In genomic region chr1:156475568-156476500, GRCh38 we compare ENCODE assay signal across 8 cellular contexts. TPM values are rescaled to one million over a fixed set of nuclear protein-coding genes. Genes with fewer than 3 reads are reported as not detected.
DNase-seq lines count a peak whose midpoint lies in the region; ATAC-seq and TF ChIP-seq lines count a peak whose summit lies in the region.

No MANE protein-coding gene starts in this region.

- no peak for DNase-seq in activated CD4-positive, alpha-beta T cell treated with anti-CD3 and anti-CD28 coated beads for 36 hours
- DNase-seq in activated CD4-positive, alpha-beta T cell treated with anti-CD3 and anti-CD28 coated beads, Interleukin-2, amount 50 U/mL, for 48 hours: no peak
- peak; percentile 65 to 81 (median 73) for DNase-seq in mucosa of descending colon
- DNase-seq in upper lobe of left lung: peak in 1 of 2 donors; percentile 87
- DNase-seq in islet precursor cell: no peak

- TF ChIP-seq POLR2A in upper lobe of left lung (IDR thresholded peaks at IDR 0.05): no peak

- peak in 1 of 4 donors; percentile 23 for TF ChIP-seq EP300 in upper lobe of left lung (IDR thresholded peaks at IDR 0.05)

- H3K27ac ChIP-seq in duodenal mucosa (ENCODE audit: low read depth, low read length) (peak overlapping the region; percentile 79), upper lobe of left lung (peak overlapping the region in 3 of 4 donors; percentile 55 to 74 (median 59))

- CTCF ChIA-PET in activated CD4-positive, alpha-beta T cell treated with anti-CD3 and anti-CD28 coated beads for 36 hours (lab: Charles Lee): interaction anchor here (0.9 to 1.3 kb wide), 3 partner anchors 11 to 133 kb away, joined by 3 read pairs; no protein-coding TSS in a partner anchor

- TF ChIP-seq CTCF in mucosa of descending colon (IDR thresholded peaks at IDR 0.05) (no peak), upper lobe of left lung (IDR thresholded peaks at IDR 0.05) (no peak)

- no peaks in the 10 kb centered on the region for H3K9me3 Mint-ChIP-seq in activated CD4-positive, alpha-beta T cell treated with anti-CD3 and anti-CD28 coated beads for 36 hours (ENCODE audit: low read depth)

- H3K27me3 Mint-ChIP-seq in activated CD4-positive, alpha-beta T cell treated with anti-CD3 and anti-CD28 coated beads for 36 hours: no peaks in the 10 kb centered on the region

- peaks cover 23 to 30% of the 10 kb centered on the region in 2 donors for H3K4me1 ChIP-seq in duodenal mucosa (ENCODE audit: control insufficient read depth in 1 of 2, insufficient read depth in 2 of 2, low read length in 2 of 2)
- H3K4me1 ChIP-seq in mucosa of descending colon (ENCODE audit: low read depth): peaks cover 11% of the 10 kb centered on the region
- peaks cover 14 to 34% (median 15%) of the 10 kb centered on the region in 4 donors for H3K4me1 ChIP-seq in upper lobe of left lung

- intact Hi-C loops in activated CD4-positive, alpha-beta T cell treated with anti-CD3 and anti-CD28 coated beads for 36 hours (cut with DNase I, micrococcal nuclease): no loop called here
- intact Hi-C loops in mucosa of descending colon (cut with DNase I, micrococcal nuclease): no loop called here

- 82% methylated on average over 9 to 25 of the region's 25 CpGs for WGBS in upper lobe of left lung, 2 donors

- H3K36me3 ChIP-seq in duodenal mucosa (ENCODE audit: control insufficient read depth in 1 of 2, insufficient read depth in 2 of 2, low read length in 2 of 2) (peaks cover 71 to 90% of the 10 kb centered on the region in 2 donors), mucosa of descending colon (ENCODE audit: low read depth) (peaks cover 22% of the 10 kb centered on the region), upper lobe of left lung (peaks cover 54 to 100% (median 96%) of the 10 kb centered on the region in 4 donors)

- POLR2A ChIA-PET in activated CD4-positive, alpha-beta T cell treated with anti-CD3 and anti-CD28 coated beads for 36 hours (lab: Charles Lee): no interaction called here

- no peaks in the 10 kb centered on the region for H3K9me3 ChIP-seq in duodenal mucosa (ENCODE audit: control insufficient read depth in 1 of 2, low read length in 2 of 2)
- H3K9me3 ChIP-seq in mucosa of descending colon: no peaks in the 10 kb centered on the region
- H3K9me3 ChIP-seq in upper lobe of left lung: no peaks in the 10 kb centered on the region

- H3K4me3 Mint-ChIP-seq in activated CD4-positive, alpha-beta T cell treated with anti-CD3 and anti-CD28 coated beads for 36 hours: no peak overlapping the region

- H3K4me3 ChIP-seq in duodenal mucosa (ENCODE audit: low read depth in 1 of 2, low read length in 2 of 2) (no peak overlapping the region), mucosa of descending colon (no peak overlapping the region), upper lobe of left lung (no peak overlapping the region)

- no peak overlapping the region for H3K9ac ChIP-seq in duodenal mucosa (ENCODE audit: low read depth in 1 of 2, low read length in 2 of 2)

- H3K27me3 ChIP-seq in duodenal mucosa (ENCODE audit: control insufficient read depth in 1 of 2, insufficient read depth in 2 of 2, low read length in 2 of 2): no peaks in the 10 kb centered on the region
- H3K27me3 ChIP-seq in upper lobe of left lung: no peaks in the 10 kb centered on the region

- H3K36me3 Mint-ChIP-seq in activated CD4-positive, alpha-beta T cell treated with anti-CD3 and anti-CD28 coated beads for 36 hours (ENCODE audit: low read depth): peaks cover 68% of the 10 kb centered on the region

- no peak for ATAC-seq in activated CD4-positive, alpha-beta T cell treated with anti-CD3 and anti-CD28 coated beads for 36 hours
- peak; percentile 13 for ATAC-seq in mucosa of descending colon
- peak; percentile 26 to 90 for ATAC-seq in upper lobe of left lung (ENCODE audit: low FRiP score in 2 of 2)
- ATAC-seq in HG03457 (IDR thresholded peaks at IDR 0.05; ENCODE audit: unreplicated experiment): no peak
- no peak for ATAC-seq in GM21381 (IDR thresholded peaks at IDR 0.05; ENCODE audit: unreplicated experiment)

- H3K4me1 Mint-ChIP-seq in activated CD4-positive, alpha-beta T cell treated with anti-CD3 and anti-CD28 coated beads for 36 hours: peaks cover 32% of the 10 kb centered on the region

- peak overlapping the region; percentile 48 for H3K27ac Mint-ChIP-seq in activated CD4-positive, alpha-beta T cell treated with anti-CD3 and anti-CD28 coated beads for 36 hours

RNA-seq across cellular contexts. Expression of gene MEF2D, which starts 24.7 kb away (rescaled TPM):
- 10 to 100 TPM; 32.1 to 33.6 TPM for total RNA-seq in activated CD4-positive, alpha-beta T cell treated with anti-CD3 and anti-CD28 coated beads for 36 hours
- total RNA-seq in mucosa of descending colon (100 to 1,000 TPM in 1 of 3 donors, 10 to 100 TPM in 2; 56.8 to 103 (median 61.9) TPM), upper lobe of left lung (100 to 1,000 TPM in 2 of 6 donors, 10 to 100 TPM in 4; 42.7 to 146 (median 58.7) TPM)

Comparison
In these comparisons a context has a peak if more than half of its experiments do, and no peak if none do; other contexts are left out.
1. ATAC-seq: peak in mucosa of descending colon (single experiment) and upper lobe of left lung (2 of 2); none in activated CD4-positive, alpha-beta T cell treated with anti-CD3 and anti-CD28 coated beads for 36 hours (single experiment), HG03457 (single experiment) and GM21381 (single experiment).
2. DNase-seq: peak in mucosa of descending colon (3 of 3); none in activated CD4-positive, alpha-beta T cell treated with anti-CD3 and anti-CD28 coated beads for 36 hours (single experiment), activated CD4-positive, alpha-beta T cell treated with anti-CD3 and anti-CD28 coated beads, Interleukin-2, amount 50 U/mL, for 48 hours (0 of 2) and islet precursor cell (single experiment).